ENCODE assay signal across 18 cellular contexts in genomic region chr9:77304543-77304942, GRCh38.
DNase-seq lines count a peak whose midpoint lies in the region; ATAC-seq and TF ChIP-seq lines count a peak whose summit lies in the region.
"Had no signal": no experiment of that assay in that cellular context is flagged by ENCODE, and none has a peak within 500 bp of the region (broad histone marks: within the 10 kb centered on the region; RNA-seq: fewer than 3 reads in every experiment).

No MANE protein-coding gene starts in this region.

- H3K27ac ChIP-seq in smooth muscle cell (ENCODE audit: low read depth): no peak overlapping the region
- H3K27ac ChIP-seq: A549, sigmoid colon had no signal

- no peak overlapping the region for H3K4me2 ChIP-seq in smooth muscle cell
- H3K4me2 ChIP-seq: A549 had no signal

- no peak overlapping the region for H3K4me3 ChIP-seq in smooth muscle cell
- H3K4me3 ChIP-seq: A549, sigmoid colon had no signal

- no peaks in the 10 kb centered on the region for H4K20me1 ChIP-seq in smooth muscle cell (ENCODE audit: low read depth)

- no peak for DNase-seq in activated T-cell treated with anti-CD3 and anti-CD28 coated beads, Interleukin-2, amount 50 U/mL, for 4 hours
- DNase-seq in activated T-cell treated with anti-CD3 and anti-CD28 coated beads for 4 hours (no peak), activated gamma-delta T cell (lab: John Stamatoyannopoulos, UW) (no peak), smooth muscle cell (lab: John Stamatoyannopoulos, UW; ENCODE audit: unreplicated experiment) (no peak)
- DNase-seq in stimulated activated effector memory CD8-positive, alpha-beta T cell treated with anti-CD3 and anti-CD28 coated beads, Interleukin-12 subunit alpha, Interleukin-12 subunit beta, amount 100 ng/mL, for 72 hours (ENCODE audit: low spot score in 2 of 2): no peak
- DNase-seq: activated CD4-positive, alpha-beta T cell treated with anti-CD3 and anti-CD28 coated beads, Interleukin-2, amount 50 U/mL, for 48 hours; CD8-positive, alpha-beta T cell; central memory CD4-positive, alpha-beta T cell; glutamatergic neuron; NCI-H1105 treated with DMSO at 0.1 percent for 48 hours; NCI-H2227 treated with DMSO at 0.1 percent for 48 hours; sigmoid colon; stimulated activated naive B cell treated with anti-CD40 and anti-IgM and Interleukin-4, amounts not matched to agents 10 μg/mL and 1 μg/mL and 100 μg/mL, for 72 hours had no signal

- no peak for TF ChIP-seq CTCF in smooth muscle cell (IDR thresholded peaks at IDR 0.05; ENCODE audit: borderline replicate concordance, insufficient read depth, poor library complexity, severe bottlenecking)

- H3K9ac ChIP-seq in smooth muscle cell (ENCODE audit: low read depth): no peak overlapping the region

- H3K27me3 ChIP-seq in smooth muscle cell (ENCODE audit: low read depth): no peaks in the 10 kb centered on the region
- H3K27me3 ChIP-seq: sigmoid colon had no signal

- H3K36me3 Mint-ChIP-seq in activated T-cell treated with anti-CD3 and anti-CD28 coated beads, Interleukin-2, amount 50 U/mL, for 4 hours (ENCODE audit: insufficient read depth): peaks cover 32% of the 10 kb centered on the region
- peaks cover 23% of the 10 kb centered on the region for H3K36me3 Mint-ChIP-seq in stimulated activated effector memory CD8-positive, alpha-beta T cell treated with anti-CD3 and anti-CD28 coated beads, Interleukin-12 subunit alpha, Interleukin-12 subunit beta, amount 100 ng/mL, for 72 hours
- peaks cover 41% of the 10 kb centered on the region for H3K36me3 Mint-ChIP-seq in stimulated activated memory B cell treated with anti-CD40 and anti-IgM and Interleukin-4, amounts not matched to agents 10 μg/mL and 1 μg/mL and 100 μg/mL, for 72 hours

- peak; percentile 97 to 100 for ATAC-seq in activated T-cell treated with anti-CD3 and anti-CD28 coated beads, Interleukin-2, amount 50 U/mL, for 4 hours
- peak; percentile 75 for ATAC-seq in GM21723 (IDR thresholded peaks at IDR 0.05; ENCODE audit: unreplicated experiment)
- peak; percentile 74 for ATAC-seq in HG03432 (IDR thresholded peaks at IDR 0.05; ENCODE audit: unreplicated experiment)
- peak; percentile 73 for ATAC-seq in stimulated activated effector memory CD8-positive, alpha-beta T cell treated with anti-CD3 and anti-CD28 coated beads, Interleukin-12 subunit alpha, Interleukin-12 subunit beta, amount 100 ng/mL, for 72 hours
- ATAC-seq in stimulated activated memory B cell treated with anti-CD40 and anti-IgM and Interleukin-4, amounts not matched to agents 10 μg/mL and 1 μg/mL and 100 μg/mL, for 72 hours: no peak
- ATAC-seq: A549; CD8-positive, alpha-beta T cell; stimulated activated naive B cell treated with anti-CD40 and anti-IgM and Interleukin-4, amounts not matched to agents 10 μg/mL and 1 μg/mL and 100 μg/mL, for 72 hours had no signal

- H3K9me3 Mint-ChIP-seq in activated T-cell treated with anti-CD3 and anti-CD28 coated beads, Interleukin-2, amount 50 U/mL, for 4 hours: no peaks in the 10 kb centered on the region
- no peaks in the 10 kb centered on the region for H3K9me3 Mint-ChIP-seq in stimulated activated effector memory CD8-positive, alpha-beta T cell treated with anti-CD3 and anti-CD28 coated beads, Interleukin-12 subunit alpha, Interleukin-12 subunit beta, amount 100 ng/mL, for 72 hours
- no peaks in the 10 kb centered on the region for H3K9me3 Mint-ChIP-seq in stimulated activated memory B cell treated with anti-CD40 and anti-IgM and Interleukin-4, amounts not matched to agents 10 μg/mL and 1 μg/mL and 100 μg/mL, for 72 hours
- H3K9me3 Mint-ChIP-seq: mesothelial cell of epicardium; stimulated activated naive B cell treated with anti-CD40 and anti-IgM and Interleukin-4, amounts not matched to agents 10 μg/mL and 1 μg/mL and 100 μg/mL, for 72 hours had no signal

- H3K79me2 ChIP-seq in smooth muscle cell (ENCODE audit: low read depth): no peaks in the 10 kb centered on the region

- H3K27ac Mint-ChIP-seq in stimulated activated effector memory CD8-positive, alpha-beta T cell treated with anti-CD3 and anti-CD28 coated beads, Interleukin-12 subunit alpha, Interleukin-12 subunit beta, amount 100 ng/mL, for 72 hours: no peak overlapping the region
- no peak overlapping the region for H3K27ac Mint-ChIP-seq in stimulated activated memory B cell treated with anti-CD40 and anti-IgM and Interleukin-4, amounts not matched to agents 10 μg/mL and 1 μg/mL and 100 μg/mL, for 72 hours
- H3K27ac Mint-ChIP-seq: CD8-positive, alpha-beta T cell; mesothelial cell of epicardium; stimulated activated naive B cell treated with anti-CD40 and anti-IgM and Interleukin-4, amounts not matched to agents 10 μg/mL and 1 μg/mL and 100 μg/mL, for 72 hours had no signal

- H3K4me3 Mint-ChIP-seq in activated T-cell treated with anti-CD3 and anti-CD28 coated beads, Interleukin-2, amount 50 U/mL, for 4 hours: no peak overlapping the region
- H3K4me3 Mint-ChIP-seq in stimulated activated effector memory CD8-positive, alpha-beta T cell treated with anti-CD3 and anti-CD28 coated beads, Interleukin-12 subunit alpha, Interleukin-12 subunit beta, amount 100 ng/mL, for 72 hours: no peak overlapping the region
- H3K4me3 Mint-ChIP-seq in stimulated activated memory B cell treated with anti-CD40 and anti-IgM and Interleukin-4, amounts not matched to agents 10 μg/mL and 1 μg/mL and 100 μg/mL, for 72 hours: no peak overlapping the region
- H3K4me3 Mint-ChIP-seq: CD8-positive, alpha-beta T cell; mesothelial cell of epicardium; stimulated activated naive B cell treated with anti-CD40 and anti-IgM and Interleukin-4, amounts not matched to agents 10 μg/mL and 1 μg/mL and 100 μg/mL, for 72 hours had no signal

- no peaks in the 10 kb centered on the region for H3F3A ChIP-seq in smooth muscle cell (ENCODE audit: low read depth)

- H3K9me3 ChIP-seq in smooth muscle cell (replicated peaks; ENCODE audit: low read depth): no peaks in the 10 kb centered on the region
- H3K9me3 ChIP-seq: A549, sigmoid colon had no signal

- no peaks in the 10 kb centered on the region for H3K36me3 ChIP-seq in smooth muscle cell (ENCODE audit: low read depth)

- H3K4me1 ChIP-seq in smooth muscle cell (ENCODE audit: low read depth): no peaks in the 10 kb centered on the region
- H3K4me1 ChIP-seq: A549, sigmoid colon had no signal

- H3K27me3 Mint-ChIP-seq in activated T-cell treated with anti-CD3 and anti-CD28 coated beads, Interleukin-2, amount 50 U/mL, for 4 hours (ENCODE audit: low read depth): no peaks in the 10 kb centered on the region
- H3K27me3 Mint-ChIP-seq in stimulated activated memory B cell treated with anti-CD40 and anti-IgM and Interleukin-4, amounts not matched to agents 10 μg/mL and 1 μg/mL and 100 μg/mL, for 72 hours: no peaks in the 10 kb centered on the region
- H3K27me3 Mint-ChIP-seq: stimulated activated naive B cell treated with anti-CD40 and anti-IgM and Interleukin-4, amounts not matched to agents 10 μg/mL and 1 μg/mL and 100 μg/mL, for 72 hours had no signal

- H3K4me1 Mint-ChIP-seq in activated T-cell treated with anti-CD3 and anti-CD28 coated beads, Interleukin-2, amount 50 U/mL, for 4 hours (ENCODE audit: low read depth): no peaks in the 10 kb centered on the region
- no peaks in the 10 kb centered on the region for H3K4me1 Mint-ChIP-seq in stimulated activated effector memory CD8-positive, alpha-beta T cell treated with anti-CD3 and anti-CD28 coated beads, Interleukin-12 subunit alpha, Interleukin-12 subunit beta, amount 100 ng/mL, for 72 hours
- no peaks in the 10 kb centered on the region for H3K4me1 Mint-ChIP-seq in stimulated activated memory B cell treated with anti-CD40 and anti-IgM and Interleukin-4, amounts not matched to agents 10 μg/mL and 1 μg/mL and 100 μg/mL, for 72 hours
- H3K4me1 Mint-ChIP-seq: stimulated activated naive B cell treated with anti-CD40 and anti-IgM and Interleukin-4, amounts not matched to agents 10 μg/mL and 1 μg/mL and 100 μg/mL, for 72 hours had no signal

- H2AFZ ChIP-seq in smooth muscle cell (ENCODE audit: low read depth): no peak overlapping the region
